In the genomic region with DNA sequence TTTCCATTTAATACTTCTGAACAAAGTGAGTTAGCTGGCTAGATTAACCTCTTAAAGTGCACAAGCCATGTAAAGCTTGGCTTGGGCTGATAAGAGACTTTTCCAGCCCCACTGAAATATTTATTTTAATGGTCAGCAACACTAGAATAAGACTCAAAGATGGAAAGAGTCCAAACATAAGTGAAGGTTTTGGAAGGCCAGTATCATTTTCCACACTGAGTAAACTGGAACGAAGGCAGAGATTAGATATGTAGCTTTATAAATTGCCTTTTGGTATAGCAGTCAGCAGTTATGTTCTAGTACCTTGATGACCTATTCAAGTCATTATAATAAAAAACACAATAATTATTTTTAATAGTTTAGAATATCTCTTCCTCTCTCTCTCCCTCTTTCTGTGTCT, we compare ENCODE assay signal across 14 cellular contexts.
DNase-seq lines count a peak whose midpoint lies in the region; ATAC-seq and TF ChIP-seq lines count a peak whose summit lies in the region.
"Had no signal": no experiment of that assay in that cellular context is flagged by ENCODE, and none has a peak within 500 bp of the region (broad histone marks: within the 10 kb centered on the region; RNA-seq: fewer than 3 reads in every experiment).

No MANE protein-coding gene starts in this region.

- no peaks in the 10 kb centered on the region for H3K27me3 ChIP-seq in left ventricle myocardium inferior (ENCODE audit: low read depth)
- H3K27me3 ChIP-seq in right atrium auricular region: no peaks in the 10 kb centered on the region
- H3K27me3 ChIP-seq: BE2C had no signal

- intact Hi-C loops in left ventricle myocardium inferior (cut with micrococcal nuclease): no loop called here

- H3K36me3 ChIP-seq in left ventricle myocardium inferior: peaks cover 53% of the 10 kb centered on the region
- H3K36me3 ChIP-seq in right atrium auricular region: peaks cover 10% of the 10 kb centered on the region

- TF ChIP-seq CTCF in left ventricle myocardium inferior (IDR thresholded peaks at IDR 0.05; ENCODE audit: borderline replicate concordance): no peak
- TF ChIP-seq CTCF in right atrium auricular region (IDR thresholded peaks at IDR 0.05): no peak

- ATAC-seq in GM21367 (IDR thresholded peaks at IDR 0.05; ENCODE audit: unreplicated experiment): no peak
- ATAC-seq in HG02870 (IDR thresholded peaks at IDR 0.05; ENCODE audit: unreplicated experiment): no peak

- H3K27ac ChIP-seq in left ventricle myocardium inferior (replicated peaks) (peak overlapping the region; percentile 48), right atrium auricular region (no peak overlapping the region)
- H3K27ac ChIP-seq: C4-2B had no signal

- H3K4me1 ChIP-seq in left ventricle myocardium inferior: peaks cover 20% of the 10 kb centered on the region
- no peaks in the 10 kb centered on the region for H3K4me1 ChIP-seq in right atrium auricular region
- H3K4me1 ChIP-seq: BE2C, HAP-1 had no signal

- no peak overlapping the region for H3K4me3 ChIP-seq in left ventricle myocardium inferior
- H3K4me3 ChIP-seq in right atrium auricular region: no peak overlapping the region
- H3K4me3 ChIP-seq: HAP-1 had no signal

- H3K9me3 ChIP-seq in left ventricle myocardium inferior (replicated peaks) (peaks cover 25% of the 10 kb centered on the region), right atrium auricular region (peaks cover 0 to 18% of the 10 kb centered on the region in 2 donors)
- H3K9me3 ChIP-seq: BE2C had no signal

- DNase-seq in left ventricle myocardium inferior (no peak), right atrium auricular region (ENCODE audit: low spot score) (no peak), OCI-M1 (lab: John Stamatoyannopoulos, UW) (peak; percentile 3), fibroblast of peridontal ligament (ENCODE audit: extremely low read depth) (peak; percentile 16), germinal center (ENCODE audit: low spot score) (no peak)
- DNase-seq: BE2C; CD4-positive, alpha-beta memory T cell; DMS79; EL; GOT3 had no signal

Comparison
In these comparisons a context has a peak if more than half of its experiments do, and no peak if none do; other contexts are left out.
1. DNase-seq: peak in OCI-M1 (single experiment) and fibroblast of peridontal ligament (single experiment); none in left ventricle myocardium inferior (single experiment), right atrium auricular region (single experiment) and germinal center (single experiment).